8 cellular contexts compared by ENCODE assay signal in the genomic region with DNA sequence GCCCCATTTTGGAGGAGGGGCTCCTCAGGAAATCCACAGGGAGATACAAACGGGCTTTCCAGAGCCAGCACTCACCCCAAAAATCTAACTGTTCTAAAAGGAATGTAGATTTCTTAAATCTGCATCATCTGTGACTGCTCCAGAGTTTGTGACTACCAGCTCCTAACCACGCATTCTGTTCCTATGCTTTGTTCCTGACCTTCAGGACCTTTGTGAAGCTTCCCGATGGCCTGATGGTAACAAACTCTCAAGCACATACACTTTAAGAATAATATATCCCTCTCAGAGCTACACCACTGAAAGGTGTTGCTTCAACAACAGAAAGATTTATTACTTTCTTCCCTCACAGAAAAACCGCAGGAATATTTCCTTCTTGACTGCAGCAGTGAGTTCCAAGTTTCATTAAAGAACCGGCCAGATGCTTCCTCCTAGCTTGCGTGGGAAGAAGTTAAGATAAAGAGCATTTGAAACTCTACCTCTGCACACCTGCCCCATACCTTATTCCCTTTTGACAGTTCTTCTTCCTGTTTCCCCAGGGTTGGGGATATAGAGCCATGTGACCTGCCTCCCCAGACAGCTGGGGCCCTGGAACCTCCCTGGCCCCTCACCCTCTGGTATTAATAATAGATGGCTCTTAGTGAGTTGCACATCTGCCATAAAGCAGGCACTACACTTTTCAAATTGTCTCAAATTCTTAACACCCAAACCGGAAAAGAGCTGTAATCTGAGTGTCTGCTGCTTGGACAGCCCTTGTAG. TPM values are rescaled to one million over a fixed set of nuclear protein-coding genes. Genes with fewer than 3 reads are reported as not detected.
DNase-seq lines count a peak whose midpoint lies in the region; ATAC-seq and TF ChIP-seq lines count a peak whose summit lies in the region.

No MANE protein-coding gene starts in this region.

- H3K9me3 ChIP-seq in body of pancreas: no peaks in the 10 kb centered on the region

- ATAC-seq in GM18870 (IDR thresholded peaks at IDR 0.05; ENCODE audit: unreplicated experiment): peak; percentile 29
- ATAC-seq in body of pancreas: no peak
- no peak for ATAC-seq in GM21737 (IDR thresholded peaks at IDR 0.05; ENCODE audit: unreplicated experiment)

- H3K4me3 ChIP-seq in fibroblast of mammary gland (ENCODE audit: control insufficient read depth, low read depth, low read length): no peak overlapping the region
- H3K4me3 ChIP-seq in body of pancreas: no peak overlapping the region

- 39 to 48% methylated on average over 7 of the region's 7 CpGs for WGBS in body of pancreas, 2 donors

- no peaks in the 10 kb centered on the region for H3K36me3 ChIP-seq in body of pancreas (replicated peaks in 1 of 2; ENCODE audit: insufficient read depth in 1 of 2, low read depth in 2 of 2)

- TF ChIP-seq CTCF in fibroblast of mammary gland (conservative IDR thresholded peaks at IDR 0.05; ENCODE audit: control insufficient read depth, insufficient read depth, low read depth, low read length) (no peak), body of pancreas (IDR thresholded peaks at IDR 0.05) (no peak)

- TF ChIP-seq POLR2A in body of pancreas (IDR thresholded peaks at IDR 0.05): no peak

- intact Hi-C loops in body of pancreas (cut with DNase I): no loop called here

- H3K27me3 ChIP-seq in body of pancreas: no peaks in the 10 kb centered on the region

- DNase-seq in A172 (ENCODE audit: low spot score) (peak; percentile 96), NCI-H524 treated with DMSO at 0.1 percent for 48 hours (lab: John Stamatoyannopoulos, UW) (peak; percentile 71), fibroblast of mammary gland (ENCODE audit: low read depth) (peak; percentile 96), body of pancreas (no peak), COLO829 (ENCODE audit: low spot score) (no peak)
- no peak for DNase-seq in stimulated activated CD4-positive, alpha-beta T cell treated with anti-CD3 and anti-CD28 coated beads, Interleukin-2, amount 100 ng/mL, for 48 hours

- peaks cover 16% of the 10 kb centered on the region for H3K4me1 ChIP-seq in body of pancreas

- no peak overlapping the region for H3K27ac ChIP-seq in body of pancreas

RNA-seq across cellular contexts. Expression of gene EML4, which starts 40.2 kb away (rescaled TPM):
- 32.1 and 42.6 TPM in 2 replicates for total RNA-seq in A172 (2014; rRNA removed; shearing (Covaris generic))
- 10 to 100 TPM; 37.4 to 39.9 TPM for total RNA-seq in body of pancreas

Comparison
In these comparisons a context has a peak if more than half of its experiments do, and no peak if none do; other contexts are left out.
1. DNase-seq: peak in A172 (single experiment), NCI-H524 treated with DMSO at 0.1 percent for 48 hours (single experiment) and fibroblast of mammary gland (single experiment); none in body of pancreas (0 of 4), stimulated activated CD4-positive, alpha-beta T cell treated with anti-CD3 and anti-CD28 coated beads, Interleukin-2, amount 100 ng/mL, for 48 hours (0 of 2) and COLO829 (single experiment).